ENCODE assay signal across 12 cellular contexts in the genomic region with DNA sequence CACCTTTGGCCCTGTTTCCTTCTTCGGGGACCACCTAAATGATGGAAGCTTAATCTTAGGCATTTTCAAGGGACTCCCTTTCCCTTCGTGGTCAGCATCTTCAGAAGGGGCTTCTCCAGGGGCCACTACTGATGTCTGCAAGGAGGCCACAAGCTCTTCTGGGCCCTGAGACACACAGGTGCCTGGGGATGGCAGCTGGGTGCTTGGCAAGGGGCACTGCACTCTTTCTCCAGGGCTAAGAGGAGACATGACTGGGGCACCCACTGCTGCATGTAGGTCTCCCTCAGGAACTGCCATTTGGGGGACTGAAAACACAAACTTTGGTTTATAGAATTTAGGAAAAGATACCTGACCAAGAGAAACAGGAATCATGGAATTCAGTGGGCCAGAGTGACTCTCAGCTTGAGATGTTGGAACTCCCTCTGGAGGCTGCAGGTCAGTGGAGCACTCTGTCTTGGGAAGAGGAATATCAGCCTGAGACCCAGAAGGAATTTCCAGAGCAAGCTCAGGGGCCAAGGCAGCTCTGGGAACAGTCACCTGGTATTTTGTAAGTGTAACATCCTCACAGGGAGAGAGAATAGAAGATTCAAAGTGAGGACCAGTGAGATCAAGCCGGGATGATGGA. TPM values are rescaled to one million over a fixed set of nuclear protein-coding genes. Genes with fewer than 3 reads are reported as not detected.
DNase-seq lines count a peak whose midpoint lies in the region; ATAC-seq and TF ChIP-seq lines count a peak whose summit lies in the region.
"Had no signal": no experiment of that assay in that cellular context is flagged by ENCODE, and none has a peak within 500 bp of the region (broad histone marks: within the 10 kb centered on the region; RNA-seq: fewer than 3 reads in every experiment).

No MANE protein-coding gene starts in this region.

- no peak overlapping the region for H3K4me3 Mint-ChIP-seq in activated T-helper 17 cell treated with anti-CD3 and anti-CD28 coated beads, Interleukin-2, amount 50 U/mL, for 72 hours

- TF ChIP-seq CTCF in BE2C (IDR thresholded peaks at IDR 0.05; ENCODE audit: low read depth, low read length) (peak; percentile 35; the same call in 1 of the 2 replicates), GM20000 (IDR thresholded peaks at IDR 0.05; ENCODE audit: extremely low read depth, missing control alignments) (no peak), liver (IDR thresholded peaks at IDR 0.05; ENCODE audit: low read depth, low read length, missing input control) (peak; percentile 9), esophagus squamous epithelium (IDR thresholded peaks at IDR 0.05) (no peak)

- WGBS in liver, result 69% methylated on average over 3 of the region's 3 CpGs
- 71 to 78% methylated on average over 2 of the region's 3 CpGs for WGBS in esophagus squamous epithelium, 2 donors

- H3K36me3 ChIP-seq in BE2C (no peaks in the 10 kb centered on the region), adipocyte (ENCODE audit: control insufficient read depth, insufficient read depth, low read length, severe bottlenecking) (peaks cover 2% of the 10 kb centered on the region), liver (ENCODE audit: control insufficient read depth in 4 of 4, insufficient read depth in 3 of 4, low read depth in 1 of 4, low read length in 3 of 4) (no peaks in the 10 kb centered on the region), esophagus squamous epithelium (peaks cover 3 to 78% (median 6%) of the 10 kb centered on the region in 3 donors)
- H3K36me3 ChIP-seq: right atrium auricular region had no signal

- no peak for ATAC-seq in activated T-helper 17 cell treated with anti-CD3 and anti-CD28 coated beads, Interleukin-2, amount 50 U/mL, for 72 hours (replicated peaks)
- ATAC-seq: Right ventricle myocardium inferior had no signal

- H3K9ac ChIP-seq in adipocyte (ENCODE audit: low read length), result no peak overlapping the region
- H3K9ac ChIP-seq in liver (ENCODE audit: low read depth in 1 of 2, low read length in 2 of 2), result no peak overlapping the region

- intact Hi-C loops in esophagus squamous epithelium (cut with DNase I), result no loop called here

- no peaks in the 10 kb centered on the region for H3K9me3 Mint-ChIP-seq in activated T-helper 17 cell treated with anti-CD3 and anti-CD28 coated beads, Interleukin-2, amount 50 U/mL, for 72 hours

- DNase-seq in BE2C (no peak), GM20000 (ENCODE audit: low spot score) (peak; percentile 7), adipocyte (ENCODE audit: low read depth) (peak; percentile 25), glomerular visceral epithelial cell (ENCODE audit: extremely low spot score) (no peak), esophagus squamous epithelium (lab: John Stamatoyannopoulos, UW) (no peak)
- DNase-seq: activated T-cell treated with anti-CD3 and anti-CD28 coated beads for 4 hours, MM.1S, substantia nigra had no signal

- TF ChIP-seq RAD21 in liver (IDR thresholded peaks at IDR 0.05), result no peak

- no peaks in the 10 kb centered on the region for H3K4me1 Mint-ChIP-seq in activated T-helper 17 cell treated with anti-CD3 and anti-CD28 coated beads, Interleukin-2, amount 50 U/mL, for 72 hours

- H3K9me3 ChIP-seq in BE2C (no peaks in the 10 kb centered on the region), adipocyte (ENCODE audit: control insufficient read depth, low read length) (no peaks in the 10 kb centered on the region), liver (ENCODE audit: control insufficient read depth in 4 of 4, low read length in 3 of 4) (no peaks in the 10 kb centered on the region), esophagus squamous epithelium (no peaks in the 10 kb centered on the region)
- H3K9me3 ChIP-seq: right atrium auricular region had no signal

- peaks cover 4% of the 10 kb centered on the region for H3K27me3 Mint-ChIP-seq in activated T-helper 17 cell treated with anti-CD3 and anti-CD28 coated beads, Interleukin-2, amount 50 U/mL, for 72 hours

- H3K36me3 Mint-ChIP-seq in activated T-helper 17 cell treated with anti-CD3 and anti-CD28 coated beads, Interleukin-2, amount 50 U/mL, for 72 hours (ENCODE audit: low read depth), result no peaks in the 10 kb centered on the region

- H3K4me1 ChIP-seq in BE2C (no peaks in the 10 kb centered on the region), adipocyte (ENCODE audit: control insufficient read depth, insufficient read depth, low read length) (no peaks in the 10 kb centered on the region), liver (ENCODE audit: control insufficient read depth in 4 of 4, insufficient read depth in 4 of 4, low read length in 3 of 4) (no peaks in the 10 kb centered on the region), esophagus squamous epithelium (peaks cover 0 to 5% (median 0%) of the 10 kb centered on the region in 3 donors)
- H3K4me1 ChIP-seq: right atrium auricular region had no signal

- H3K4me3 ChIP-seq in BE2C (ENCODE audit: low read depth, low read length) (no peak overlapping the region), adipocyte (ENCODE audit: low read length) (no peak overlapping the region), liver (ENCODE audit: low read depth in 1 of 3, low read length in 3 of 3) (no peak overlapping the region), esophagus squamous epithelium (no peak overlapping the region)
- H3K4me3 ChIP-seq: right atrium auricular region had no signal

- peaks cover 11% of the 10 kb centered on the region for H3K27me3 ChIP-seq in BE2C
- H3K27me3 ChIP-seq in adipocyte (replicated peaks; ENCODE audit: control insufficient read depth, insufficient read depth, low read length), result no peaks in the 10 kb centered on the region
- H3K27me3 ChIP-seq in liver (ENCODE audit: control insufficient read depth in 4 of 4, insufficient read depth in 4 of 4, low read length in 3 of 4), result no peaks in the 10 kb centered on the region
- H3K27me3 ChIP-seq in esophagus squamous epithelium, result no peaks in the 10 kb centered on the region
- H3K27me3 ChIP-seq: right atrium auricular region had no signal

- no peak overlapping the region for H3K27ac Mint-ChIP-seq in activated T-helper 17 cell treated with anti-CD3 and anti-CD28 coated beads, Interleukin-2, amount 50 U/mL, for 72 hours

- H3K27ac ChIP-seq in liver (ENCODE audit: low read depth in 1 of 2, low read length in 2 of 2), result no peak overlapping the region
- H3K27ac ChIP-seq in esophagus squamous epithelium, result no peak overlapping the region
- H3K27ac ChIP-seq: right atrium auricular region had no signal

- no peak for TF ChIP-seq POLR2A in esophagus squamous epithelium (IDR thresholded peaks at IDR 0.05)

TF ChIP-seq in liver, 16 proteins besides CTCF, POLR2A, EP300 and RAD21:
- TF ChIP-seq FOXA2 (IDR thresholded peaks at IDR 0.05), result no peak
- TF ChIP-seq FOXA1 (IDR thresholded peaks at IDR 0.05), result no peak
- TF ChIP-seq, protein P1, sequence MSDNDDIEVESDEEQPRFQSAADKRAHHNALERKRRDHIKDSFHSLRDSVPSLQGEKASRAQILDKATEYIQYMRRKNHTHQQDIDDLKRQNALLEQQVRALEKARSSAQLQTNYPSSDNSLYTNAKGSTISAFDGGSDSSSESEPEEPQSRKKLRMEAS (IDR thresholded peaks at IDR 0.05), result no peak
- TF ChIP-seq NR2F2 (IDR thresholded peaks at IDR 0.05), result no peak
- no peak for TF ChIP-seq HNF4A (conservative IDR thresholded peaks at IDR 0.05)
- no peak for TF ChIP-seq YY1 (IDR thresholded peaks at IDR 0.05)

RNA-seq across cellular contexts. Expression of a gene that starts 16.0 kb away (rescaled TPM):
- 1.9 TPM for polyA plus RNA-seq in BE2C (2012; ENCODE audit: insufficient read depth, insufficient read length, low read depth)
- total RNA-seq in liver (10 to 100 TPM in 1 of 2 donors, under 1 TPM in 1; under 0.01 to 14.5 TPM), esophagus squamous epithelium (under 1 TPM; 0.18 to 0.95 (median 0.64) TPM)
- under 1 TPM; 0.31 to 0.39 TPM for polyA plus RNA-seq in liver
- total RNA-seq in activated T-helper 17 cell treated with anti-CD3 and anti-CD28 coated beads, Interleukin-2, amount 50 U/mL, for 72 hours, result not detected
- total RNA-seq: Right ventricle myocardium inferior had no signal

RNA-seq across cellular contexts. Expression of a gene that starts 37.5 kb away (rescaled TPM):
- polyA plus RNA-seq in BE2C (2012; ENCODE audit: insufficient read depth, insufficient read length, low read depth), result 0.62 TPM
- total RNA-seq in liver (1 to 10 TPM in 1 of 2 donors, under 1 TPM in 1; 0.05 to 2.6 TPM), esophagus squamous epithelium (100 to 1,000 TPM; 147 to 313 (median 172) TPM)
- 1 to 10 TPM in 1 of 2 donors, under 1 TPM in 1; 0.40 to 1.9 TPM for polyA plus RNA-seq in liver
- under 1 TPM; 0.05 to 0.06 TPM for total RNA-seq in activated T-helper 17 cell treated with anti-CD3 and anti-CD28 coated beads, Interleukin-2, amount 50 U/mL, for 72 hours

RNA-seq across cellular contexts. Expression of a gene that starts 45.0 kb away (rescaled TPM):
- polyA plus RNA-seq in BE2C (2012; ENCODE audit: insufficient read depth, insufficient read length, low read depth), result 15.3 TPM
- total RNA-seq in liver (1 to 10 TPM in 1 of 2 donors, under 1 TPM in 1; 0.98 to 3.5 TPM), esophagus squamous epithelium (10 to 100 TPM in 1 of 4 donors, 1 to 10 TPM in 3; 5.5 to 19.3 (median 7.3) TPM)
- 1 to 10 TPM; 1.0 to 3.9 TPM for polyA plus RNA-seq in liver
- under 1 TPM; 0.54 to 0.85 TPM for total RNA-seq in activated T-helper 17 cell treated with anti-CD3 and anti-CD28 coated beads, Interleukin-2, amount 50 U/mL, for 72 hours

Comparison
In these comparisons a context has a peak if more than half of its experiments do, and no peak if none do; other contexts are left out.
1. DNase-seq: peak in GM20000 (single experiment) and adipocyte (single experiment); none in BE2C (single experiment), glomerular visceral epithelial cell (single experiment) and esophagus squamous epithelium (single experiment).
2. CTCF ChIP-seq: peak in BE2C (single experiment) and liver (single experiment); none in GM20000 (single experiment) and esophagus squamous epithelium (0 of 6).
3. RNA of a gene that starts 37.5 kb away (total RNA-seq): 147 to 313 TPM in esophagus squamous epithelium; 0.05 to 2.6 TPM in liver and 0.05 to 0.06 TPM in activated T-helper 17 cell treated with anti-CD3 and anti-CD28 coated beads, Interleukin-2, amount 50 U/mL, for 72 hours; every median in the first group is over 10 times any median in the second.